In genomic region chr11:34105957-34106504, GRCh38 we compare ENCODE assay signal across 8 cellular contexts. TPM values are rescaled to one million over a fixed set of nuclear protein-coding genes. Genes with fewer than 3 reads are reported as not detected.
DNase-seq lines count a peak whose midpoint lies in the region; ATAC-seq and TF ChIP-seq lines count a peak whose summit lies in the region.

No MANE protein-coding gene starts in this region.

- peaks cover 27% of the 10 kb centered on the region for H3K4me1 ChIP-seq in suprapubic skin

- ATAC-seq in HG03025 (IDR thresholded peaks at IDR 0.05; ENCODE audit: low FRiP score, unreplicated experiment), result peak; percentile 22
- ATAC-seq in activated naive CD8-positive, alpha-beta T cell treated with anti-CD3 and anti-CD28 coated beads, Interleukin-2, amount 10 ng/mL, durations not matched to agents 7 days and 5 days (ENCODE audit: low read depth), result no peak
- no peak for ATAC-seq in GM21825 (IDR thresholded peaks at IDR 0.05; ENCODE audit: unreplicated experiment)

- peak overlapping the region; percentile 97 for H3K27ac Mint-ChIP-seq in activated naive CD8-positive, alpha-beta T cell treated with anti-CD3 and anti-CD28 coated beads, Interleukin-2, amount 10 ng/mL, durations not matched to agents 7 days and 5 days

- no peak for TF ChIP-seq CTCF in suprapubic skin (IDR thresholded peaks at IDR 0.05)

- no peak for TF ChIP-seq EP300 in suprapubic skin (IDR thresholded peaks at IDR 0.05)

- no peaks in the 10 kb centered on the region for H3K9me3 Mint-ChIP-seq in activated naive CD8-positive, alpha-beta T cell treated with anti-CD3 and anti-CD28 coated beads, Interleukin-2, amount 10 ng/mL, durations not matched to agents 7 days and 5 days

- H3K4me1 Mint-ChIP-seq in activated naive CD8-positive, alpha-beta T cell treated with anti-CD3 and anti-CD28 coated beads, Interleukin-2, amount 10 ng/mL, durations not matched to agents 7 days and 5 days, result peaks cover 42% of the 10 kb centered on the region

- no peak for TF ChIP-seq POLR2A in suprapubic skin (IDR thresholded peaks at IDR 0.05)

- peak overlapping the region; percentile 95 for H3K4me3 Mint-ChIP-seq in activated naive CD8-positive, alpha-beta T cell treated with anti-CD3 and anti-CD28 coated beads, Interleukin-2, amount 10 ng/mL, durations not matched to agents 7 days and 5 days

- POLR2A ChIA-PET in activated naive CD8-positive, alpha-beta T cell treated with anti-CD3 and anti-CD28 coated beads, Interleukin-2, amount 10 ng/mL, durations not matched to agents 7 days and 5 days (lab: Charles Lee), result interaction anchor here (0.9 to 2.6 kb wide), 7 partner anchors 16 to 253 kb away, joined by 3 to 47 read pairs (median 3); partner anchors contain the start of gene CAPRIN1

- H3K4me3 ChIP-seq in suprapubic skin, result peak overlapping the region; percentile 71

- no peaks in the 10 kb centered on the region for H3K9me3 ChIP-seq in suprapubic skin

- H3K36me3 ChIP-seq in suprapubic skin, result peaks cover 42% of the 10 kb centered on the region

- no peaks in the 10 kb centered on the region for H3K27me3 Mint-ChIP-seq in activated naive CD8-positive, alpha-beta T cell treated with anti-CD3 and anti-CD28 coated beads, Interleukin-2, amount 10 ng/mL, durations not matched to agents 7 days and 5 days

- H3K27me3 ChIP-seq in suprapubic skin, result no peaks in the 10 kb centered on the region

- H3K36me3 Mint-ChIP-seq in activated naive CD8-positive, alpha-beta T cell treated with anti-CD3 and anti-CD28 coated beads, Interleukin-2, amount 10 ng/mL, durations not matched to agents 7 days and 5 days, result peaks cover 18% of the 10 kb centered on the region

- 1% methylated on average over 17 of the region's 17 CpGs for WGBS in suprapubic skin

- DNase-seq in AG20443 (ENCODE audit: low spot score), result peak; percentile 17
- DNase-seq in activated naive CD8-positive, alpha-beta T cell treated with anti-CD3 and anti-CD28 coated beads, Interleukin-2, amount 10 ng/mL, durations not matched to agents 7 days and 5 days, result no peak
- DNase-seq in inferior parietal cortex (ENCODE audit: extremely low spot score), result peak; percentile 8
- no peak for DNase-seq in suprapubic skin (ENCODE audit: low spot score in 2 of 2)
- DNase-seq in NAMALWA (ENCODE audit: low spot score), result no peak
- DNase-seq in cerebellum (ENCODE audit: low spot score), result no peak

- peak overlapping the region; percentile 91 for H3K27ac ChIP-seq in suprapubic skin

RNA-seq across cellular contexts. Expression of gene NAT10, which starts 0.6 kb away (rescaled TPM):
- total RNA-seq in activated naive CD8-positive, alpha-beta T cell treated with anti-CD3 and anti-CD28 coated beads, Interleukin-2, amount 10 ng/mL, durations not matched to agents 7 days and 5 days, result 10 to 100 TPM; 72.7 to 76.3 TPM
- total RNA-seq in suprapubic skin (10 to 100 TPM; 41.2 to 59.8 (median 48.2) TPM), cerebellum (19.9 TPM)

RNA-seq across cellular contexts. Expression of gene CAPRIN1, which starts 54.5 kb away (rescaled TPM):
- 100 to 1,000 TPM; 190 to 201 TPM for total RNA-seq in activated naive CD8-positive, alpha-beta T cell treated with anti-CD3 and anti-CD28 coated beads, Interleukin-2, amount 10 ng/mL, durations not matched to agents 7 days and 5 days
- total RNA-seq in suprapubic skin (100 to 1,000 TPM; 109 to 137 (median 117) TPM), cerebellum (281 TPM)

Comparison
In these comparisons a context has a peak if more than half of its experiments do, and no peak if none do; other contexts are left out.
1. DNase-seq: peak in AG20443 (single experiment) and inferior parietal cortex (single experiment); none in activated naive CD8-positive, alpha-beta T cell treated with anti-CD3 and anti-CD28 coated beads, Interleukin-2, amount 10 ng/mL, durations not matched to agents 7 days and 5 days (single experiment), suprapubic skin (0 of 2), NAMALWA (single experiment) and cerebellum (single experiment).